6 cellular contexts compared by ENCODE assay signal in the genomic region with DNA sequence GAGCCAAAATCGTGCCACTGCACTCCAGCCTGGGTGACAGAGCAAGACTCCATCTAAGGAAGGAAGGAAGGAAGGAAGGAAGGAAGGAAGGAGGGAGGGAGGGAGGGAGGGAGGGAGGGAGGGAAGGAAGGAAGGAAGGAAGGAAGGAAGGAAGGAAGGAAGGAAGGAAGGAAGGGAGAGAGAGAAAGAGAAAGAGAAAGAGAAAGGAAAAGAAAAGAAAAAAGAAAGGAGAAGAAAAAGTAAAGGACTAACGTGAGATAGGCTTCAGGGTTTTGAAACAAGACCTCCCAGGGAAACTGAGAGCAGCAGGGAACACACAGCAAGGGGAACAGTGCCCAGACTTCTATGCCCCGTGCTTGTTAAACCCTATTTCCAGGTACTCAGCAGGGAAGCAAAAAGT.
DNase-seq lines count a peak whose midpoint lies in the region; FAIRE-seq and TF ChIP-seq lines count a peak whose summit lies in the region.
"Not testable (repeated sequence)": the region's sequence is repeated elsewhere in the genome, so short reads cannot be mapped to it uniquely, and the experiment has no call there.

No MANE protein-coding gene starts in this region.

- not testable (repeated sequence) for H3K36me3 ChIP-seq in A673 (ENCODE audit: insufficient read depth, low read length, poor library complexity, severe bottlenecking); HEK293 (ENCODE audit: control insufficient read depth in 2 of 2, insufficient read depth in 1 of 2, low read length in 2 of 2); endothelial cell of umbilical vein (ENCODE audit: control insufficient read depth in 2 of 2, extremely low read depth in 1 of 2, insufficient read depth in 2 of 2, low read length in 2 of 2); osteoblast (ENCODE audit: insufficient read depth, low read length); parathyroid adenoma (ENCODE audit: control insufficient read depth, insufficient read depth, low read length); sigmoid colon

- H3K4me2 ChIP-seq in endothelial cell of umbilical vein (ENCODE audit: insufficient read depth, low read length); osteoblast (ENCODE audit: insufficient read depth, low read length); parathyroid adenoma (ENCODE audit: low read length): not testable (repeated sequence)

- H3K9ac ChIP-seq in endothelial cell of umbilical vein (replicated peaks; ENCODE audit: extremely low read depth, insufficient read depth, low read length); parathyroid adenoma: not testable (repeated sequence)

- not testable (repeated sequence) for BruUV-seq in A673 (replicated peaks; lab: Mats Ljungman, UMichigan); endothelial cell of umbilical vein (replicated peaks; lab: Mats Ljungman, UMichigan)

- 61 to 76% methylated on average over 3 of the region's 3 CpGs for WGBS in sigmoid colon, 2 donors

- not testable (repeated sequence) for H3K9me3 ChIP-seq in A673 (ENCODE audit: low read depth, low read length, poor library complexity, severe bottlenecking); HEK293 (ENCODE audit: control insufficient read depth, insufficient read depth, low read depth, low read length); endothelial cell of umbilical vein (replicated peaks; ENCODE audit: control insufficient read depth, insufficient read depth, low read length); osteoblast (ENCODE audit: low read depth, low read length); parathyroid adenoma (ENCODE audit: control insufficient read depth, low read length); sigmoid colon

- not testable (repeated sequence) for H3K9me1 ChIP-seq in endothelial cell of umbilical vein (replicated peaks; ENCODE audit: control insufficient read depth, extremely low read depth, insufficient read depth, low read length)

- DNase-seq in A673 (ENCODE audit: low spot score): peak; percentile 18
- DNase-seq in endothelial cell of umbilical vein (ENCODE audit: low read depth, low spot score): not testable (repeated sequence)
- DNase-seq in osteoblast (ENCODE audit: insufficient read length, low spot score, missing footprints): peak; percentile 46
- DNase-seq in sigmoid colon: peak; percentile 3

- not testable (repeated sequence) for H3K27ac ChIP-seq in A673 (ENCODE audit: low read depth, low read length, poor library complexity, severe bottlenecking); HEK293 (ENCODE audit: extremely low read depth, low read depth, low read length); endothelial cell of umbilical vein (ENCODE audit: insufficient read depth, low read depth, low read length); osteoblast (ENCODE audit: low read depth, low read length); sigmoid colon
- peak overlapping the region; percentile 49 for H3K27ac ChIP-seq in parathyroid adenoma

- CTCF ChIA-PET in A673 (lab: Charles Lee): not testable (repeated sequence)
- CTCF ChIA-PET in HEK293 (lab: Yijun Ruan, JAX): interaction anchor here (0.6 kb wide), 1 partner anchor 512 kb away, joined by 6 read pairs; no protein-coding TSS in a partner anchor
- CTCF ChIA-PET in endothelial cell of umbilical vein (lab: Charles Lee): interaction anchor here (0.7 to 1.0 kb wide), 2 partner anchors 10 to 24 kb away, joined by 3 read pairs; no protein-coding TSS in a partner anchor

- POLR2A ChIA-PET in A673 (lab: Charles Lee; ENCODE audit: low non-redundant PET); HEK293 (lab: Yijun Ruan, JAX); endothelial cell of umbilical vein (lab: Charles Lee): not testable (repeated sequence)

- not testable (repeated sequence) for TF ChIP-seq POLR2A in endothelial cell of umbilical vein (IDR thresholded peaks at IDR 0.05; ENCODE audit: low read depth, low read length); sigmoid colon (IDR thresholded peaks at IDR 0.05)

- not testable (repeated sequence) for H3K4me1 ChIP-seq in A673 (ENCODE audit: insufficient read depth, low read length, poor library complexity, severe bottlenecking); HEK293 (ENCODE audit: control insufficient read depth, insufficient read depth, low read length); endothelial cell of umbilical vein (ENCODE audit: control insufficient read depth, extremely low read depth, insufficient read depth, low read length); osteoblast (ENCODE audit: insufficient read depth, low read length); sigmoid colon
- H3K4me1 ChIP-seq in parathyroid adenoma: peaks cover 31% of the 10 kb centered on the region

- dilution Hi-C loops in endothelial cell of umbilical vein (cut with MboI; ENCODE audit: extremely low pct_ligation_motif_present, low sequenced_read_pairs): not testable (repeated sequence)

- H3K4me3 ChIP-seq in A673 (ENCODE audit: low read depth, low read length, poor library complexity, severe bottlenecking); HEK293 (ENCODE audit: low read depth, low read length); endothelial cell of umbilical vein (replicated peaks in 1 of 3; ENCODE audit: insufficient read depth in 1 of 3, low read depth in 1 of 3, low read length in 3 of 3); osteoblast (ENCODE audit: insufficient read depth, low read length); parathyroid adenoma (ENCODE audit: low read depth, low read length); sigmoid colon: not testable (repeated sequence)

- intact Hi-C loops in A673 (cut with micrococcal nuclease; ENCODE audit: unreplicated experiment); endothelial cell of umbilical vein (cut with micrococcal nuclease); sigmoid colon (cut with DNase I): not testable (repeated sequence)

- TF ChIP-seq CTCF in A673 (conservative IDR thresholded peaks at IDR 0.05; ENCODE audit: low read depth, low read length); HEK293 (tag by site-specific recombination; IDR thresholded peaks at IDR 0.05); endothelial cell of umbilical vein (IDR thresholded peaks at IDR 0.05; ENCODE audit: extremely low read depth in 1 of 2, insufficient read depth in 1 of 2, low read depth in 1 of 2, low read length in 2 of 2); osteoblast (IDR thresholded peaks at IDR 0.05; ENCODE audit: extremely low read depth, low read depth, low read length); parathyroid adenoma (IDR thresholded peaks at IDR 0.05); sigmoid colon (IDR thresholded peaks at IDR 0.05): not testable (repeated sequence)

- not testable (repeated sequence) for H3K79me2 ChIP-seq in endothelial cell of umbilical vein (ENCODE audit: control insufficient read depth, insufficient read depth, low read length); osteoblast (ENCODE audit: insufficient read depth, low read length); parathyroid adenoma

- H3K27me3 ChIP-seq in A673 (replicated peaks; ENCODE audit: insufficient read depth, low read depth, low read length, poor library complexity); endothelial cell of umbilical vein (ENCODE audit: control insufficient read depth in 2 of 2, insufficient read depth in 2 of 2, low read length in 2 of 2); osteoblast (ENCODE audit: insufficient read depth, low read length); parathyroid adenoma (ENCODE audit: control insufficient read depth, insufficient read depth, low read length): not testable (repeated sequence)
- peaks cover 0 to 38% (median 0%) of the 10 kb centered on the region in 3 donors for H3K27me3 ChIP-seq in sigmoid colon

- not testable (repeated sequence) for H4K20me1 ChIP-seq in endothelial cell of umbilical vein (replicated peaks; ENCODE audit: control insufficient read depth, extremely low read depth, insufficient read depth, low read length); osteoblast (ENCODE audit: insufficient read depth, low read length)

- not testable (repeated sequence) for H2AFZ ChIP-seq in endothelial cell of umbilical vein (ENCODE audit: low read depth, low read length); osteoblast (ENCODE audit: low read length); parathyroid adenoma

- not testable (repeated sequence) for TF ChIP-seq EP300 in sigmoid colon (IDR thresholded peaks at IDR 0.05)

- peak; percentile 61 for FAIRE-seq in endothelial cell of umbilical vein (lab: Jason Lieb, UNC)

TF ChIP-seq in HEK293, 187 proteins besides CTCF, POLR2A, EP300 and RAD21:
- 0 out of 2 replicates have a peak, but pooled peaks have one; percentile 64 for TF ChIP-seq PRDM1 (tag by site-specific recombination; IDR thresholded peaks at IDR 0.05)
- peak; percentile 55 for TF ChIP-seq ZNF366 (tag by site-specific recombination; conservative IDR thresholded peaks at IDR 0.05)
- 0 out of 2 replicates have a peak, but pooled peaks have one; percentile 21 for TF ChIP-seq ZIC2 (tag by site-specific recombination; IDR thresholded peaks at IDR 0.05)
